12 cellular contexts compared by ENCODE assay signal in the genomic region with DNA sequence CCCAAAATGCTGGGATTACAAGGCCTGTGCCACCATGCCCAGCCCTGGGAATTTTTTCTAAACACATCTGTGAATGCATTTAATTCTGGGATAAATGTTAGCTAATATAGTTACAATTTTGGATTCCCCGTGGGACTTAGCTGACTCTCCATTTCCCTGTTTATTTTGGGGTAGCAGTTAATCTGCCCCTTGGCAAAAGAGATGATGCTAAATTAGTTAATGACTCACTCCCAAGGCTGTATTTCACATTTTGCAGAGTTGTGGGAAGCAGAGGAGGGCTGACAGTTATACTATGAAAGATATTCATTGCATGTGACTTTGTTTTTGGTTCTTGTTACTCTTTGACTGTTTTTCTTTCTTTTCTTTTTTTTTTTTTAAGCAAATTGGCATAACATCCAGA. TPM values are rescaled to one million over a fixed set of nuclear protein-coding genes. Genes with fewer than 3 reads are reported as not detected.
DNase-seq lines count a peak whose midpoint lies in the region; ATAC-seq and TF ChIP-seq lines count a peak whose summit lies in the region.
"Had no signal": no experiment of that assay in that cellular context is flagged by ENCODE, and none has a peak within 500 bp of the region (broad histone marks: within the 10 kb centered on the region; RNA-seq: fewer than 3 reads in every experiment).

No MANE protein-coding gene starts in this region.

- no peak overlapping the region for H3K27ac Mint-ChIP-seq in neural crest cell (ENCODE audit: unreplicated experiment)
- H3K27ac Mint-ChIP-seq: activated B cell treated with CpG ODN at 0.5 μM for 24 hours had no signal

- H3K4me1 Mint-ChIP-seq in neural crest cell = peaks cover 42% of the 10 kb centered on the region

- H3K9ac ChIP-seq in MM.1S (ENCODE audit: low read length) = no peak overlapping the region

- no peak overlapping the region for H3K27ac ChIP-seq in MM.1S (ENCODE audit: low read length)

- peaks cover 2% of the 10 kb centered on the region for H3K9me3 Mint-ChIP-seq in neural crest cell
- H3K9me3 Mint-ChIP-seq: activated B cell treated with CpG ODN at 0.5 μM for 24 hours, naive B cell had no signal

- H3K36me3 ChIP-seq in MM.1S (replicated peaks; ENCODE audit: insufficient read depth, low read length) = no peaks in the 10 kb centered on the region; the same call in 1 of the 2 replicates

- no peak for ATAC-seq in GM19023 (IDR thresholded peaks at IDR 0.05; ENCODE audit: unreplicated experiment)
- no peak for ATAC-seq in GM21717 (IDR thresholded peaks at IDR 0.05; ENCODE audit: unreplicated experiment)

- H4K20me1 ChIP-seq in MM.1S (ENCODE audit: insufficient read depth, low read length) = peaks cover 8% of the 10 kb centered on the region; the same call in 1 of the 2 replicates

- H3K4me3 Mint-ChIP-seq in neural crest cell = peak overlapping the region; percentile 95

- peaks cover 42% of the 10 kb centered on the region for H3F3A ChIP-seq in MM.1S (ENCODE audit: insufficient read depth, low read length)

- no peaks in the 10 kb centered on the region for H3K36me3 Mint-ChIP-seq in neural crest cell (ENCODE audit: low read depth)
- H3K36me3 Mint-ChIP-seq: naive B cell had no signal

- H3K4me3 ChIP-seq in MM.1S (ENCODE audit: low read length) (no peak overlapping the region), cardiac fibroblast (replicated peaks in 1 of 2; ENCODE audit: low read depth in 2 of 2, low read length in 2 of 2) (no peak overlapping the region)

- H3K4me1 ChIP-seq in MM.1S (ENCODE audit: low read length) = peaks cover 46% of the 10 kb centered on the region

- peak overlapping the region; percentile 34; the same call in 1 of the 2 replicates for H3K4me2 ChIP-seq in MM.1S (ENCODE audit: low read depth, low read length)

- H3K9me3 ChIP-seq in MM.1S (replicated peaks; ENCODE audit: insufficient read depth, low read length) = no peaks in the 10 kb centered on the region

- H3K27me3 Mint-ChIP-seq in neural crest cell (ENCODE audit: low read depth) = no peaks in the 10 kb centered on the region
- H3K27me3 Mint-ChIP-seq: activated B cell treated with CpG ODN at 0.5 μM for 24 hours, naive B cell had no signal

- TF ChIP-seq CTCF in MM.1S (IDR thresholded peaks at IDR 0.05; ENCODE audit: low read length) (no peak), cardiac fibroblast (IDR thresholded peaks at IDR 0.05; ENCODE audit: low read depth, low read length) (no peak), neural crest cell (conservative IDR thresholded peaks at IDR 0.05) (no peak)

- DNase-seq in EH (ENCODE audit: low read depth) = peak; percentile 88
- DNase-seq in MM.1S = no peak
- peak; percentile 64 to 79 for DNase-seq in cardiac fibroblast (ENCODE audit: low read depth in 2 of 2)
- DNase-seq in neural crest cell (ENCODE audit: low read depth, low spot score) = no peak
- no peak for DNase-seq in occipital lobe (lab: John Stamatoyannopoulos, UW)
- DNase-seq in stimulated activated CD4-positive, alpha-beta T cell treated with anti-CD3 and anti-CD28 coated beads, Interleukin-12 subunit alpha, Interleukin-12 subunit beta, amount 100 ng/mL, for 4 hours = no peak
- DNase-seq: activated B cell treated with CpG ODN at 0.5 μM for 24 hours; effector memory CD4-positive, alpha-beta T cell; naive B cell; NCI-H2029 treated with DMSO at 0.1 percent for 48 hours had no signal

- no peaks in the 10 kb centered on the region for H3K27me3 ChIP-seq in MM.1S (replicated peaks; ENCODE audit: insufficient read depth, low read length)

- H3K79me2 ChIP-seq in MM.1S (ENCODE audit: low read length) = peaks cover 71% of the 10 kb centered on the region

- H3K9me2 ChIP-seq in MM.1S (replicated peaks; ENCODE audit: insufficient read depth, low read length) = no peaks in the 10 kb centered on the region

- no peak overlapping the region for H2AFZ ChIP-seq in MM.1S (ENCODE audit: low read length)

RNA-seq across cellular contexts. Expression of gene MTHFD2, which starts 3.2 kb away (rescaled TPM):
- total RNA-seq in neural crest cell = 95.7 and 101 TPM in 2 replicates
- 37.0 TPM for total RNA-seq in occipital lobe

RNA-seq across cellular contexts. Expression of gene MOB1A, which starts 22.9 kb away (rescaled TPM):
- total RNA-seq in neural crest cell = 93.5 and 94.6 TPM in 2 replicates
- 52.6 TPM for total RNA-seq in occipital lobe

RNA-seq across cellular contexts. Expression of gene BOLA3, which starts 53.9 kb away (rescaled TPM):
- total RNA-seq in neural crest cell = 29.3 and 36.9 TPM in 2 replicates
- 24.5 TPM for total RNA-seq in occipital lobe

Comparison
In these comparisons a context has a peak if more than half of its experiments do, and no peak if none do; other contexts are left out.
1. DNase-seq: peak in EH (single experiment) and cardiac fibroblast (2 of 2); none in MM.1S (single experiment), neural crest cell (single experiment), occipital lobe (single experiment) and stimulated activated CD4-positive, alpha-beta T cell treated with anti-CD3 and anti-CD28 coated beads, Interleukin-12 subunit alpha, Interleukin-12 subunit beta, amount 100 ng/mL, for 4 hours (single experiment).